Comparison of ENCODE assay signal across 17 cellular contexts in genomic region chr7:12737364-12737763, GRCh38.
"Had no signal": no experiment of that assay in that cellular context is flagged by ENCODE, and none has a peak within 500 bp of the region (broad histone marks: within the 10 kb centered on the region; RNA-seq: fewer than 3 reads in every experiment).

No MANE protein-coding gene starts in this region.

- DNase-seq: activated CD4-positive, alpha-beta T cell treated with anti-CD3 and anti-CD28 coated beads, Interleukin-2, amount 10 ng/mL, durations not matched to agents 7 days and 5 days; activated CD8-positive, alpha-beta T cell treated with anti-CD3 and anti-CD28 coated beads, Interleukin-2, amount 10 ng/mL, durations not matched to agents 7 days and 5 days; activated naive CD4-positive, alpha-beta T cell treated with Interleukin-2 at 50 U/mL for 16 hours; activated T-cell treated with anti-CD3 and anti-CD28 coated beads, Interleukin-2, amount 50 U/mL, for 24 hours; central memory CD4-positive, alpha-beta T cell; dorsolateral prefrontal cortex; left lung; mucosa of descending colon; naive thymus-derived CD8-positive, alpha-beta T cell; ovary; spleen; stimulated activated CD8-positive, alpha-beta memory T cell treated with anti-CD3 and anti-CD28 coated beads, Interleukin-4, amount 100 ng/mL, for 48 hours; stimulated activated naive CD4-positive, alpha-beta T cell; thyroid gland had no signal

- FAIRE-seq: keratinocyte had no signal

- ATAC-seq: activated CD4-positive, CD25-positive, alpha-beta regulatory T cell treated with anti-CD3 and anti-CD28 coated beads, Interleukin-2, amount 50 U/mL, for 24 hours; activated CD8-positive, alpha-beta T cell treated with anti-CD3 and anti-CD28 coated beads, Interleukin-2, amount 10 ng/mL, durations not matched to agents 7 days and 5 days; left lung; mucosa of descending colon; naive thymus-derived CD8-positive, alpha-beta T cell; sciatic nerve had no signal

- H3K27me3 ChIP-seq: dorsolateral prefrontal cortex, left lung, ovary, spleen, thyroid gland had no signal

- H3K4me1 ChIP-seq: left lung, spleen had no signal

- H3K9me3 ChIP-seq: left lung, mucosa of descending colon, ovary, spleen, thyroid gland had no signal

- H3K4me3 ChIP-seq: dorsolateral prefrontal cortex, left lung, mucosa of descending colon, ovary, spleen, thyroid gland had no signal

- H3K36me3 ChIP-seq: left lung, ovary, spleen, thyroid gland had no signal
